In genomic region chr10:60669491-60669890, GRCh38 we compare ENCODE assay signal across 23 cellular contexts.
"Had no signal": no experiment of that assay in that cellular context is flagged by ENCODE, and none has a peak within 500 bp of the region (broad histone marks: within the 10 kb centered on the region; RNA-seq: fewer than 3 reads in every experiment).

No MANE protein-coding gene starts in this region.

- H3K36me3 Mint-ChIP-seq: activated naive CD8-positive, alpha-beta T cell treated with anti-CD3 and anti-CD28 coated beads, Interleukin-2, amount 10 ng/mL, durations not matched to agents 7 days and 5 days had no signal

- H3K4me3 Mint-ChIP-seq: activated CD8-positive, alpha-beta T cell treated with anti-CD3 and anti-CD28 coated beads, Interleukin-2, amount 10 ng/mL, durations not matched to agents 7 days and 5 days; activated naive CD8-positive, alpha-beta T cell treated with anti-CD3 and anti-CD28 coated beads, Interleukin-2, amount 10 ng/mL, durations not matched to agents 7 days and 5 days had no signal

- H3K4me1 Mint-ChIP-seq: activated naive CD8-positive, alpha-beta T cell treated with anti-CD3 and anti-CD28 coated beads, Interleukin-2, amount 10 ng/mL, durations not matched to agents 7 days and 5 days had no signal

- H3K27me3 Mint-ChIP-seq: activated naive CD8-positive, alpha-beta T cell treated with anti-CD3 and anti-CD28 coated beads, Interleukin-2, amount 10 ng/mL, durations not matched to agents 7 days and 5 days had no signal

- ATAC-seq: activated CD4-positive, CD25-positive, alpha-beta regulatory T cell treated with anti-CD3 and anti-CD28 coated beads, Interleukin-2, amount 50 U/mL, for 24 hours; activated CD8-positive, alpha-beta T cell treated with anti-CD3 and anti-CD28 coated beads, Interleukin-2, amount 10 ng/mL, durations not matched to agents 7 days and 5 days; SK-N-SH treated with all-trans-retinoic acid at 6 μM for 48 hours had no signal

- DNase-seq: activated CD4-positive, alpha-beta T cell treated with anti-CD3 and anti-CD28 coated beads for 4 hours; activated CD8-positive, alpha-beta memory T cell treated with anti-CD3 and anti-CD28 coated beads, Interleukin-2, amount 50 U/mL, for 48 hours; activated CD8-positive, alpha-beta T cell treated with anti-CD3 and anti-CD28 coated beads, Interleukin-2, amount 10 ng/mL, durations not matched to agents 7 days and 5 days; activated effector memory CD4-positive, alpha-beta T cell treated with Interleukin-2 at 50 U/mL for 16 hours; activated naive CD4-positive, alpha-beta T cell; activated naive CD8-positive, alpha-beta T cell treated with anti-CD3 and anti-CD28 coated beads, Interleukin-2, amount 10 ng/mL, durations not matched to agents 7 days and 5 days; activated T-cell treated with anti-CD3 and anti-CD28 coated beads, Interleukin-2, amount 50 U/mL, for 1 hour; adrenal gland; anterior cingulate cortex; MG63; MV-4-11; NCI-H1092 treated with DMSO at 0.1 percent for 48 hours; NCI-H1436 treated with DMSO at 0.1 percent for 48 hours; NCI-H187; NCI-H2081; NCI-H446; NCI-H524; Peyer's patch; SHP77; SW 1271 had no signal

- H3K9me3 ChIP-seq: adrenal gland, MG63, SJSA1 had no signal

- H3K27ac Mint-ChIP-seq: activated CD8-positive, alpha-beta T cell treated with anti-CD3 and anti-CD28 coated beads, Interleukin-2, amount 10 ng/mL, durations not matched to agents 7 days and 5 days; activated naive CD8-positive, alpha-beta T cell treated with anti-CD3 and anti-CD28 coated beads, Interleukin-2, amount 10 ng/mL, durations not matched to agents 7 days and 5 days had no signal
